ENCODE assay signal across 11 cellular contexts in genomic region chr21:36070999-36071398, GRCh38. TPM values are rescaled to one million over a fixed set of nuclear protein-coding genes. Genes with fewer than 3 reads are reported as not detected.
DNase-seq lines count a peak whose midpoint lies in the region; ATAC-seq, FAIRE-seq and TF ChIP-seq lines count a peak whose summit lies in the region.
"Had no signal": no experiment of that assay in that cellular context is flagged by ENCODE, and none has a peak within 500 bp of the region (broad histone marks: within the 10 kb centered on the region; RNA-seq: fewer than 3 reads in every experiment).

No MANE protein-coding gene starts in this region.

- H3K4me3 ChIP-seq in H7 (ENCODE audit: insufficient read depth, low read depth, low read length) (peak overlapping the region; percentile 8; the same call in 1 of the 2 replicates), fibroblast of the aortic adventitia (ENCODE audit: low read depth, low read length) (peak overlapping the region; percentile 95), small intestine (ENCODE audit: low read depth in 1 of 2, low read length in 2 of 2) (peak overlapping the region in 1 of 2 donors; percentile 75)

- FAIRE-seq in small intestine (lab: Jason Lieb, UNC), result no peak

- H3K36me3 ChIP-seq in H7 (replicated peaks; ENCODE audit: control insufficient read depth, insufficient read depth, low read length) (peaks cover 19% of the 10 kb centered on the region), small intestine (ENCODE audit: control insufficient read depth in 2 of 2, insufficient read depth in 2 of 2, low read length in 2 of 2) (peaks cover 0 to 8% of the 10 kb centered on the region in 2 donors)

- DNase-seq in H7 (no peak), fibroblast of the aortic adventitia (ENCODE audit: low read depth) (no peak), small intestine (peak; percentile 87), NCI-H510A (lab: John Stamatoyannopoulos, UW) (no peak), cerebellar cortex (ENCODE audit: low spot score) (no peak)
- no peak for DNase-seq in activated CD8-positive, alpha-beta T cell treated with anti-CD3 and anti-CD28 coated beads for 36 hours
- DNase-seq: cortex of kidney, mucosa of descending colon, NCI-H526 treated with DMSO at 0.1 percent for 48 hours had no signal

- WGBS in small intestine, 3 donors, result 26 to 67% (median 40%) methylated on average over 7 of the region's 7 CpGs

- POLR2A ChIA-PET in activated CD8-positive, alpha-beta T cell treated with anti-CD3 and anti-CD28 coated beads for 36 hours (lab: Charles Lee), result interaction anchor here (1.2 to 2.8 kb wide), 2 partner anchors 11 to 12 kb away, joined by 4 to 14 read pairs; partner anchors contain the start of gene SETD4

- peak overlapping the region; percentile 84 for H3K4me3 Mint-ChIP-seq in activated CD8-positive, alpha-beta T cell treated with anti-CD3 and anti-CD28 coated beads for 36 hours

- no peak for ATAC-seq in activated CD8-positive, alpha-beta T cell treated with anti-CD3 and anti-CD28 coated beads for 36 hours
- no peak for ATAC-seq in GM21825 (IDR thresholded peaks at IDR 0.05; ENCODE audit: unreplicated experiment)
- ATAC-seq: activated CD4-positive, CD25-positive, alpha-beta regulatory T cell treated with anti-CD3 and anti-CD28 coated beads, Interleukin-2, amount 50 U/mL, for 24 hours had no signal

- H3K27ac Mint-ChIP-seq in activated CD8-positive, alpha-beta T cell treated with anti-CD3 and anti-CD28 coated beads for 36 hours, result peak overlapping the region; percentile 9

- no peaks in the 10 kb centered on the region for H3K9me3 ChIP-seq in small intestine (ENCODE audit: control insufficient read depth, low read depth)

- H3K27me3 Mint-ChIP-seq in activated CD8-positive, alpha-beta T cell treated with anti-CD3 and anti-CD28 coated beads for 36 hours, result no peaks in the 10 kb centered on the region

- CTCF ChIA-PET in activated CD8-positive, alpha-beta T cell treated with anti-CD3 and anti-CD28 coated beads for 36 hours (lab: Charles Lee), result interaction anchor here (1.1 to 3.0 kb wide), 2 partner anchors 10 to 42 kb away, joined by 3 to 18 read pairs; no protein-coding TSS in a partner anchor

- no peaks in the 10 kb centered on the region for H3K27me3 ChIP-seq in H7 (ENCODE audit: control insufficient read depth, insufficient read depth, low read length)
- H3K27me3 ChIP-seq in small intestine (ENCODE audit: control insufficient read depth in 2 of 2, insufficient read depth in 2 of 2, low read length in 2 of 2), result no peaks in the 10 kb centered on the region

- peak overlapping the region; percentile 51 to 87 for H3K27ac ChIP-seq in small intestine (ENCODE audit: low read depth in 1 of 2, low read length in 1 of 2)

- peaks cover 44% of the 10 kb centered on the region for H3K36me3 Mint-ChIP-seq in activated CD8-positive, alpha-beta T cell treated with anti-CD3 and anti-CD28 coated beads for 36 hours (ENCODE audit: low read depth)

- no peak for TF ChIP-seq CTCF in activated CD8-positive, alpha-beta T cell treated with anti-CD3 and anti-CD28 coated beads for 36 hours (IDR thresholded peaks at IDR 0.05)
- no peak for TF ChIP-seq CTCF in fibroblast of the aortic adventitia (IDR thresholded peaks at IDR 0.05; ENCODE audit: insufficient read depth, low read length)

- intact Hi-C loops in activated CD8-positive, alpha-beta T cell treated with anti-CD3 and anti-CD28 coated beads for 36 hours (cut with micrococcal nuclease), result no loop called here

- peaks cover 50% of the 10 kb centered on the region for H3K4me1 Mint-ChIP-seq in activated CD8-positive, alpha-beta T cell treated with anti-CD3 and anti-CD28 coated beads for 36 hours (ENCODE audit: low read depth)

- H3K9me3 Mint-ChIP-seq in activated CD8-positive, alpha-beta T cell treated with anti-CD3 and anti-CD28 coated beads for 36 hours, result peaks cover 11% of the 10 kb centered on the region

- H3K4me1 ChIP-seq in small intestine (ENCODE audit: control insufficient read depth in 2 of 2, insufficient read depth in 1 of 2, low read depth in 1 of 2, low read length in 1 of 2), result peaks cover 3 to 6% of the 10 kb centered on the region in 2 donors

RNA-seq across cellular contexts. Expression of gene CBR1, which starts 1.2 kb away (rescaled TPM):
- 95.3 and 129 TPM in 2 replicates for total RNA-seq in H7 (2014; rRNA removed; shearing (Covaris generic))
- total RNA-seq in activated CD8-positive, alpha-beta T cell treated with anti-CD3 and anti-CD28 coated beads for 36 hours, result 10 to 100 TPM; 37.1 to 43.2 TPM
- total RNA-seq in fibroblast of the aortic adventitia (ENCODE audit: low replicate concordance), result 82.4 and 95.0 TPM in 2 replicates
- polyA plus RNA-seq in small intestine, result 1,000 to 10,000 TPM in 2 of 3 donors, 100 to 1,000 TPM in 1; 439 to 1,932 (median 1,477) TPM

RNA-seq across cellular contexts. Expression of gene SETD4, which starts 10.7 kb away (rescaled TPM):
- 13.8 and 14.7 TPM in 2 replicates for total RNA-seq in H7 (2014; rRNA removed; shearing (Covaris generic))
- 10 to 100 TPM; 18.5 to 19.1 TPM for total RNA-seq in activated CD8-positive, alpha-beta T cell treated with anti-CD3 and anti-CD28 coated beads for 36 hours
- 21.4 and 22.8 TPM in 2 replicates for total RNA-seq in fibroblast of the aortic adventitia (ENCODE audit: low replicate concordance)
- 10 to 100 TPM in 2 of 3 donors, 1 to 10 TPM in 1; 8.9 to 18.3 (median 11.9) TPM for polyA plus RNA-seq in small intestine
